ENCODE assay signal across 8 cellular contexts in the genomic region with DNA sequence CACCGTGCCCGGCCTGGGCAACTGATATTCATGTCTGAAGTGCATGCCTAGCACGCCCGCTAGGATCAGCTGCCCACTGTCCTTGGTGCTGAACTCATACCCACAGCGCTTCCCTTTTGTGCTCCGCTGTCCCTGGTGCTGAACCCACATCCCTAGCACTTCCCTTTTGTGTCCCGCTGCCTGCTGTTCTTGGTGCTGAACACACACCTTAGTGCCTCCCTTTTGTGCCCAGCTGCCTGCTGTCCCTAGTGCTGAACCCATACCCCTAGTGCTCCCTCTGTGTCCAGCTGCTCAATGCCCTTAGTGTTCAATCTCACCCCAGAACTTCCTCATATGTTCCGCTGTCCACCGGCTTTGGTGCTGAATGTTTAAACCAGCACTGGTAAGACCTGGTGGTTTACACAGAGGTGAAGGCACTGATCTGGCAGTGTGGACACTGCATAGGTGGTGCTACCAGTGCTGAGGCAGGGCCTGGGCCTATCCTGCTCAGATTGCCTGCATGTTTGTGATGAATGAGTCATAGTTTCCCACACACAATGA. TPM values are rescaled to one million over a fixed set of nuclear protein-coding genes. Genes with fewer than 3 reads are reported as not detected.
A peak's percentile ranks its signal among the peaks of the same experiment; 100 is the strongest.
DNase-seq lines count a peak whose midpoint lies in the region; ATAC-seq and TF ChIP-seq lines count a peak whose summit lies in the region.

No MANE protein-coding gene starts in this region.

- ATAC-seq in GM21528 (IDR thresholded peaks at IDR 0.05; ENCODE audit: low FRiP score, unreplicated experiment): no peak

- peak in 2 of 4 experiments; percentile 24 to 46 for TF ChIP-seq CTCF in uterus (IDR thresholded peaks at IDR 0.05)

- no peaks in the 10 kb centered on the region for H3K9me3 ChIP-seq in uterus

- peak in 1 of 2 donors; percentile 16 for TF ChIP-seq POLR2A in uterus (IDR thresholded peaks at IDR 0.05)

- H3K36me3 ChIP-seq in uterus: no peaks in the 10 kb centered on the region

- no peak overlapping the region for H3K27ac ChIP-seq in uterus

- no peak overlapping the region for H3K4me3 ChIP-seq in uterus

- H3K4me1 ChIP-seq in uterus: no peaks in the 10 kb centered on the region

- intact Hi-C loops in cardiac septum (cut with DNase I): no loop called here
- intact Hi-C loops in uterus (cut with DNase I; ENCODE audit: low total_unique reads): loop anchor here (10.0 kb wide), 1 partner anchor 52 kb away; no protein-coding TSS in a partner anchor

- DNase-seq in activated gamma-delta T cell treated with Interleukin-2 at 50 U/mL for 16 hours (peak; percentile 67), activated gamma-delta T cell (lab: John Stamatoyannopoulos, UW) (no peak), SW480 (ENCODE audit: low spot score) (peak; percentile 86), cardiac septum (ENCODE audit: low spot score) (peak; percentile 93), pulmonary artery endothelial cell (ENCODE audit: low read depth, low spot score) (peak; percentile 74), uterus (peak; percentile 84)
- peak; percentile 38 for DNase-seq in activated naive CD8-positive, alpha-beta T cell treated with anti-CD3 and anti-CD28 coated beads, Interleukin-2, amount 50 U/mL, for 16 hours (ENCODE audit: low read depth, low spot score)

- H3K27me3 ChIP-seq in uterus: no peaks in the 10 kb centered on the region

RNA-seq across cellular contexts. Expression of a gene that starts 26.3 kb away (rescaled TPM):
- 0.27 TPM for total RNA-seq in cardiac septum
- not detected in 2 replicates for total RNA-seq in pulmonary artery endothelial cell
- total RNA-seq in uterus: 1 to 10 TPM in 2 of 4 donors, not detected in 2; 1.2 to 3.9 TPM

RNA-seq across cellular contexts. Expression of a gene that starts 37.9 kb away (rescaled TPM):
- total RNA-seq in cardiac septum (22.1 TPM), pulmonary artery endothelial cell (16.4 and 22.4 TPM in 2 replicates), uterus (10 to 100 TPM in 3 of 4 donors, 1 to 10 TPM in 1; 1.5 to 68.8 (median 37.1) TPM)

RNA-seq across cellular contexts. Expression of a gene that starts 38.6 kb away (rescaled TPM):
- total RNA-seq in cardiac septum (3.5 TPM), pulmonary artery endothelial cell (7.3 and 10.4 TPM in 2 replicates), uterus (10 to 100 TPM in 3 of 4 donors, 1 to 10 TPM in 1; 7.1 to 28.9 (median 16.8) TPM)

RNA-seq across cellular contexts. Expression of a gene that starts 57.9 kb away (rescaled TPM):
- total RNA-seq in cardiac septum (26.8 TPM), pulmonary artery endothelial cell (33.8 and 49.8 TPM in 2 replicates), uterus (10 to 100 TPM; 12.1 to 40.4 (median 24.6) TPM)

RNA-seq across cellular contexts. Expression of a gene that starts 58.2 kb away (rescaled TPM):
- 10.6 TPM for total RNA-seq in cardiac septum
- 5.1 and 5.2 TPM in 2 replicates for total RNA-seq in pulmonary artery endothelial cell
- total RNA-seq in uterus: 10 to 100 TPM in 1 of 4 donors, 1 to 10 TPM in 2, not detected in 1; 2.1 to 10.0 (median 3.6) TPM
